Comparison of ENCODE assay signal across 9 cellular contexts in the genomic region with DNA sequence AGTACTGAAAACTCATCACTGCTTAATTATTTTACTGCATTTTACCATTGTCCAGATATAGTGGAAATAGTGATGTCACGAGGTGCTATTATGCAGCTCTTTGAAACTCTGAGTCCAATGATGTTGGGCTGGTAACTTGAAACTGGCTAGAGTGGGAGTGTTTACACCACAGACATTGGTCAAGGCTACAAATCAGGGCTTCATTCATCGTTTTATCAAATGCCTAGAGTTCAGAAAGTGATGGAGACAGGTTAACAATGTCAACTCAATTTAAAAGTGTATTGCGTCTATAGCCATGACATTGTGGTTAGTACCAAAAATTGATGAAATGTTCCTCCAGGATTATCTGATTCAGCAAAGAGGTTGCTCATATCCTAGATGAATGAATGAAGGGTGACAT. TPM values are rescaled to one million over a fixed set of nuclear protein-coding genes. Genes with fewer than 3 reads are reported as not detected.
"Had no signal": no experiment of that assay in that cellular context is flagged by ENCODE, and none has a peak within 500 bp of the region (broad histone marks: within the 10 kb centered on the region; RNA-seq: fewer than 3 reads in every experiment).

No MANE protein-coding gene starts in this region.

- FAIRE-seq: G401.6, GM12878, GM12891, GM12892, GM18507, GM19239 had no signal

- ATAC-seq: GM12878 had no signal

- H3K4me3 ChIP-seq: GM12878 had no signal

- DNase-seq: GDM1, GF-D8 had no signal

RNA-seq across cellular contexts. Expression of a gene that starts 12.7 kb away (rescaled TPM):
- total RNA-seq: G401, GM12878 had no signal

RNA-seq across cellular contexts. Expression of a gene that starts 31.3 kb away (rescaled TPM):
- total RNA-seq: GM12878 had no signal
